In genomic region chr16:66508261-66508913, GRCh38 we compare ENCODE assay signal across 9 cellular contexts. TPM values are rescaled to one million over a fixed set of nuclear protein-coding genes. Genes with fewer than 3 reads are reported as not detected.
DNase-seq lines count a peak whose midpoint lies in the region; ATAC-seq, FAIRE-seq and TF ChIP-seq lines count a peak whose summit lies in the region.
"Had no signal": no experiment of that assay in that cellular context is flagged by ENCODE, and none has a peak within 500 bp of the region (broad histone marks: within the 10 kb centered on the region; RNA-seq: fewer than 3 reads in every experiment).

No MANE protein-coding gene starts in this region.

- no peak for FAIRE-seq in pancreas (lab: Jason Lieb, UNC)

- H3K4me1 ChIP-seq in pancreas: peaks cover 27 to 51% (median 34%) of the 10 kb centered on the region in 3 donors

- no peaks in the 10 kb centered on the region for H3K9me3 ChIP-seq in pancreas

- TF ChIP-seq CTCF in epithelial cell of proximal tubule (conservative IDR thresholded peaks at IDR 0.05; ENCODE audit: low read depth, low read length): peak; percentile 33
- TF ChIP-seq CTCF in pancreas (IDR thresholded peaks at IDR 0.05): no peak

- 65 to 68% methylated on average over 7 of the region's 7 CpGs for WGBS in pancreas, 2 donors

- ATAC-seq in GM18502 (IDR thresholded peaks at IDR 0.05; ENCODE audit: poor library complexity, unreplicated experiment): peak; percentile 71
- peak; percentile 45 to 57 (median 54) for ATAC-seq in pancreas
- no peak for ATAC-seq in GM21526 (IDR thresholded peaks at IDR 0.05; ENCODE audit: low FRiP score, unreplicated experiment)
- no peak for ATAC-seq in HG03135 (IDR thresholded peaks at IDR 0.05; ENCODE audit: unreplicated experiment)

- intact Hi-C loops in pancreas (cut with DNase I): no loop called here

- DNase-seq in HPDE6-E6E7 (ENCODE audit: extremely low spot score) (peak; percentile 98), epithelial cell of proximal tubule (ENCODE audit: low read depth) (peak; percentile 91), pancreas (peak in 2 of 6 donors; percentile 37 to 56), retina (no peak), NOMO-1 (lab: John Stamatoyannopoulos, UW; ENCODE audit: unreplicated experiment in 2 of 2) (no peak)
- DNase-seq: substantia nigra had no signal

- peaks cover 0 to under 1% (median 0%) of the 10 kb centered on the region in 3 donors for H3K36me3 ChIP-seq in pancreas

- peak overlapping the region; percentile 17 to 89 (median 78) for H3K27ac ChIP-seq in pancreas

- H3K4me3 ChIP-seq in epithelial cell of proximal tubule (ENCODE audit: low read depth, low read length) (no peak overlapping the region), pancreas (no peak overlapping the region)

- no peaks in the 10 kb centered on the region for H3K27me3 ChIP-seq in pancreas

RNA-seq across cellular contexts. Expression of gene TK2, which starts 41.5 kb away (rescaled TPM):
- total RNA-seq in epithelial cell of proximal tubule (13.7 and 20.1 TPM in 2 replicates), pancreas (10 to 100 TPM; 16.7 to 22.9 (median 21.6) TPM)
- polyA plus RNA-seq in pancreas: 10 to 100 TPM; 13.9 to 17.4 TPM

RNA-seq across cellular contexts. Expression of gene CKLF, which starts 44.0 kb away (rescaled TPM):
- 136 and 159 TPM in 2 replicates for total RNA-seq in epithelial cell of proximal tubule
- total RNA-seq in pancreas: 10 to 100 TPM in 3 of 6 donors, 1 to 10 TPM in 3; 5.9 to 26.1 (median 8.3) TPM
- polyA plus RNA-seq in pancreas: 10 to 100 TPM; 11.9 to 24.9 TPM

RNA-seq across cellular contexts. Expression of gene CMTM1, which starts 57.9 kb away (rescaled TPM):
- total RNA-seq in epithelial cell of proximal tubule: 4.3 and 5.0 TPM in 2 replicates
- total RNA-seq in pancreas: 1 to 10 TPM in 3 of 6 donors, under 1 TPM in 3; 0.65 to 3.9 (median 1.5) TPM
- polyA plus RNA-seq in pancreas: under 1 TPM; 0.28 to 0.46 TPM

Comparison
In these comparisons a context has a peak if more than half of its experiments do, and no peak if none do; other contexts are left out.
1. ATAC-seq: peak in GM18502 (single experiment) and pancreas (4 of 4); none in GM21526 (single experiment) and HG03135 (single experiment).
2. DNase-seq: peak in HPDE6-E6E7 (single experiment) and epithelial cell of proximal tubule (single experiment); none in retina (single experiment) and NOMO-1 (0 of 2).